9 cellular contexts compared by ENCODE assay signal in genomic region chr5:90386099-90386710, GRCh38. TPM values are rescaled to one million over a fixed set of nuclear protein-coding genes. Genes with fewer than 3 reads are reported as not detected.
DNase-seq lines count a peak whose midpoint lies in the region; ATAC-seq and TF ChIP-seq lines count a peak whose summit lies in the region.
"Had no signal": no experiment of that assay in that cellular context is flagged by ENCODE, and none has a peak within 500 bp of the region (broad histone marks: within the 10 kb centered on the region; RNA-seq: fewer than 3 reads in every experiment).

No MANE protein-coding gene starts in this region.

- no peak overlapping the region for H3K9ac ChIP-seq in IMR-90 (ENCODE audit: low read depth, low read length)
- no peak overlapping the region for H3K9ac ChIP-seq in liver (ENCODE audit: low read depth in 1 of 2, low read length in 2 of 2)

- no peak for TF ChIP-seq POLR2A in IMR-90 (IDR thresholded peaks at IDR 0.05; ENCODE audit: low read depth, low read length)
- TF ChIP-seq POLR2A in suprapubic skin (IDR thresholded peaks at IDR 0.05), result no peak

- H4K5ac ChIP-seq in IMR-90 (ENCODE audit: low read depth, low read length), result no peak overlapping the region

- H3K36me3 Mint-ChIP-seq in CD14-positive monocyte, result no peaks in the 10 kb centered on the region

- no peak overlapping the region for H2BK120ac ChIP-seq in IMR-90 (ENCODE audit: low read depth, low read length)

- no peak overlapping the region for H2BK20ac ChIP-seq in IMR-90 (ENCODE audit: low read depth, low read length)

- H2AK9ac ChIP-seq in IMR-90 (replicated peaks; ENCODE audit: low read depth, low read length, poor library complexity), result no peak overlapping the region

- no peak overlapping the region for H4K91ac ChIP-seq in IMR-90 (ENCODE audit: insufficient read depth, low read depth, low read length)

- H3K4ac ChIP-seq in IMR-90 (ENCODE audit: low read depth, low read length), result no peak overlapping the region

- H2AFZ ChIP-seq in IMR-90 (replicated peaks; ENCODE audit: low read length, poor library complexity), result no peak overlapping the region

- no peak overlapping the region for H3K14ac ChIP-seq in IMR-90 (replicated peaks; ENCODE audit: low read depth, low read length)

- peaks cover 0 to 3% (median 0%) of the 10 kb centered on the region in 7 donors for H3K9me3 Mint-ChIP-seq in CD14-positive monocyte

- H4K8ac ChIP-seq in IMR-90 (ENCODE audit: low read depth in 2 of 2, low read length in 2 of 2), result no peak overlapping the region

- H3K27me3 ChIP-seq in IMR-90 (ENCODE audit: control insufficient read depth, insufficient read depth, low read length), result no peaks in the 10 kb centered on the region
- H3K27me3 ChIP-seq in liver (ENCODE audit: control insufficient read depth in 4 of 4, insufficient read depth in 4 of 4, low read length in 3 of 4), result no peaks in the 10 kb centered on the region
- H3K27me3 ChIP-seq in suprapubic skin, result no peaks in the 10 kb centered on the region

- dilution Hi-C loops in IMR-90 (cut with HindIII; ENCODE audit: low sequenced_read_pairs, unreplicated experiment), result no loop called here

- no peak overlapping the region for H2BK5ac ChIP-seq in IMR-90 (ENCODE audit: low read depth, low read length, poor library complexity, severe bottlenecking)

- no peak overlapping the region for H3K23ac ChIP-seq in IMR-90 (ENCODE audit: low read depth, low read length)

- no peak overlapping the region for H3K18ac ChIP-seq in IMR-90 (ENCODE audit: low read depth, low read length)

- no peak overlapping the region for H2AK5ac ChIP-seq in IMR-90 (ENCODE audit: low read depth, low read length)

- TF ChIP-seq RAD21 in IMR-90 (IDR thresholded peaks at IDR 0.05; ENCODE audit: low read length) (no peak), liver (IDR thresholded peaks at IDR 0.05) (peak; percentile 75 to 77)

- no peak overlapping the region for H3K4me3 ChIP-seq in IMR-90 (ENCODE audit: insufficient read depth, low read depth, low read length)
- no peak overlapping the region for H3K4me3 ChIP-seq in WI38 (ENCODE audit: low read depth, low read length)
- no peak overlapping the region for H3K4me3 ChIP-seq in liver (ENCODE audit: low read depth in 1 of 3, low read length in 3 of 3)
- no peak overlapping the region for H3K4me3 ChIP-seq in suprapubic skin
- H3K4me3 ChIP-seq: HAP-1 had no signal

- H3K56ac ChIP-seq in IMR-90 (ENCODE audit: extremely low read depth, insufficient read depth, low read length), result no peak overlapping the region

- H3K27ac ChIP-seq in IMR-90 (ENCODE audit: insufficient read depth, low read length) (no peak overlapping the region), liver (ENCODE audit: low read depth in 1 of 2, low read length in 2 of 2) (no peak overlapping the region), suprapubic skin (no peak overlapping the region)

- no peak overlapping the region for H2BK15ac ChIP-seq in IMR-90 (ENCODE audit: low read depth, low read length)

- TF ChIP-seq CTCF in CD14-positive monocyte (IDR thresholded peaks at IDR 0.05), result peak; percentile 77
- peak; percentile 58 for TF ChIP-seq CTCF in IMR-90 (conservative IDR thresholded peaks at IDR 0.05; ENCODE audit: low read depth, low read length)
- peak; percentile 21; the same call in 1 of the 2 replicates for TF ChIP-seq CTCF in WI38 (IDR thresholded peaks at IDR 0.05; ENCODE audit: low read depth, low read length)
- peak; percentile 34 for TF ChIP-seq CTCF in liver (IDR thresholded peaks at IDR 0.05; ENCODE audit: low read depth, low read length, missing input control)
- peak in 1 of 2 donors; percentile 35 for TF ChIP-seq CTCF in suprapubic skin (IDR thresholded peaks at IDR 0.05)

- ATAC-seq in IMR-90 (ENCODE audit: low read depth), result peak; percentile 48; the same call in 1 of the 2 replicates

- no peak overlapping the region for H3K4me3 Mint-ChIP-seq in CD14-positive monocyte

- H3K36me3 ChIP-seq in IMR-90 (ENCODE audit: control insufficient read depth, insufficient read depth, low read length) (no peaks in the 10 kb centered on the region), liver (ENCODE audit: control insufficient read depth in 4 of 4, insufficient read depth in 3 of 4, low read depth in 1 of 4, low read length in 3 of 4) (no peaks in the 10 kb centered on the region), suprapubic skin (no peaks in the 10 kb centered on the region)
- H3K36me3 ChIP-seq: HAP-1 had no signal

- peaks cover 2% of the 10 kb centered on the region; the same call in 1 of the 2 replicates for H3K4me1 ChIP-seq in IMR-90 (ENCODE audit: control insufficient read depth, insufficient read depth, low read length)
- H3K4me1 ChIP-seq in liver (ENCODE audit: control insufficient read depth in 4 of 4, insufficient read depth in 4 of 4, low read length in 3 of 4), result no peaks in the 10 kb centered on the region
- no peaks in the 10 kb centered on the region for H3K4me1 ChIP-seq in suprapubic skin
- H3K4me1 ChIP-seq: HAP-1 had no signal

- no peak overlapping the region for H3K27ac Mint-ChIP-seq in CD14-positive monocyte

- peaks cover 0 to 4% (median 0%) of the 10 kb centered on the region in 3 donors for H3K27me3 Mint-ChIP-seq in CD14-positive monocyte (ENCODE audit: low read depth in 3 of 3)

- BruUV-seq in IMR-90 (replicated peaks; lab: Mats Ljungman, UMichigan), result no TSS peak

- no peaks in the 10 kb centered on the region for H4K20me1 ChIP-seq in IMR-90 (ENCODE audit: insufficient read depth, low read length)

- intact Hi-C loops in CD14-positive monocyte (cut with micrococcal nuclease), result no loop called here
- intact Hi-C loops in IMR-90 (cut with micrococcal nuclease), result no loop called here

- no peaks in the 10 kb centered on the region for H3K9me1 ChIP-seq in IMR-90 (ENCODE audit: insufficient read depth, low read length)

- DNase-seq in CD14-positive monocyte (ENCODE audit: low spot score) (no peak), IMR-90 (peak; percentile 19), GDM1 (lab: John Stamatoyannopoulos, UW) (no peak), suprapubic skin (ENCODE audit: low spot score in 2 of 2) (no peak), foreskin melanocyte (no peak)
- DNase-seq in effector CD8-positive, alpha-beta T cell (lab: John Stamatoyannopoulos, UW), result no peak

- in situ Hi-C loops in IMR-90 (cut with MboI; ENCODE audit: low sequenced_read_pairs), result no loop called here

- CTCF ChIA-PET in IMR-90 (lab: Yijun Ruan, JAX), result interaction anchor here (1.0 to 1.1 kb wide), 2 partner anchors 17 to 23 kb away, joined by 4 to 5 read pairs; partner anchors contain the start of gene CETN3

- no peaks in the 10 kb centered on the region for H3K4me1 Mint-ChIP-seq in CD14-positive monocyte

- TF ChIP-seq EP300 in suprapubic skin (IDR thresholded peaks at IDR 0.05), result no peak

- no CpG with 5 or more reads among the region's 1 CpG for WGBS in IMR-90 (ENCODE audit: extremely low coverage in 2 of 2, insufficient read length in 1 of 2), 2 experiments
- WGBS in liver, result 94% methylated on average over 1 of the region's 1 CpG
- 94% methylated on average over 1 of the region's 1 CpG for WGBS in suprapubic skin

- no peak overlapping the region for H3K4me2 ChIP-seq in IMR-90 (ENCODE audit: low read depth, low read length)

- H3K9me3 ChIP-seq in IMR-90 (ENCODE audit: control insufficient read depth, insufficient read depth, low read length), result no peaks in the 10 kb centered on the region
- H3K9me3 ChIP-seq in liver (ENCODE audit: control insufficient read depth in 4 of 4, low read length in 3 of 4), result no peaks in the 10 kb centered on the region
- H3K9me3 ChIP-seq in suprapubic skin, result no peaks in the 10 kb centered on the region
- H3K9me3 ChIP-seq: HAP-1 had no signal

- H3K79me1 ChIP-seq in IMR-90 (ENCODE audit: low read depth in 1 of 2, low read length in 2 of 2), result no peaks in the 10 kb centered on the region

- POLR2A ChIA-PET in IMR-90 (lab: Charles Lee; ENCODE audit: unreplicated experiment), result no interaction called here

TF ChIP-seq in IMR-90, 13 proteins besides CTCF, POLR2A, EP300 and RAD21 (continues in another document):
- TF ChIP-seq FOS (IDR thresholded peaks at IDR 0.05; ENCODE audit: low read depth, low read length), result no peak
- TF ChIP-seq MXI1 (IDR thresholded peaks at IDR 0.05; ENCODE audit: borderline replicate concordance, low read depth, low read length), result no peak
- TF ChIP-seq MAZ (IDR thresholded peaks at IDR 0.05; ENCODE audit: borderline replicate concordance, low read depth, low read length), result no peak
- no peak for TF ChIP-seq BHLHE40 (IDR thresholded peaks at IDR 0.05; ENCODE audit: low read depth, low read length)
- TF ChIP-seq RFX5 (IDR thresholded peaks at IDR 0.05; ENCODE audit: low read depth, low read length), result no peak
- TF ChIP-seq MAFK (IDR thresholded peaks at IDR 0.05; ENCODE audit: low read depth, low read length), result no peak
- TF ChIP-seq NFE2L2 (IDR thresholded peaks at IDR 0.05; ENCODE audit: low read depth, low read length), result no peak
- no peak for TF ChIP-seq CHD1 (IDR thresholded peaks at IDR 0.05; ENCODE audit: low read depth, low read length)
- no peak for TF ChIP-seq RCOR1 (IDR thresholded peaks at IDR 0.05; ENCODE audit: insufficient replicate concordance, low read length)

TF ChIP-seq in liver, 16 proteins besides CTCF, POLR2A, EP300 and RAD21:
- TF ChIP-seq JUND (IDR thresholded peaks at IDR 0.05), result no peak
- no peak for TF ChIP-seq GABPA (IDR thresholded peaks at IDR 0.05 in 1 of 2, conservative IDR thresholded peaks at IDR 0.05 in 1 of 2)
- TF ChIP-seq SP1 (IDR thresholded peaks at IDR 0.05), result no peak
- no peak for TF ChIP-seq FOXA1 (IDR thresholded peaks at IDR 0.05)
- TF ChIP-seq FOXA2 (IDR thresholded peaks at IDR 0.05), result no peak

RNA-seq across cellular contexts. Expression of gene CETN3, which starts 23.4 kb away (rescaled TPM):
- polyA plus RNA-seq in CD14-positive monocyte (1 to 10 TPM; 7.7 to 9.0 TPM), IMR-90 (2012; rRNA removed) (5.9 and 6.5 TPM in 2 replicates), liver (1 to 10 TPM; 6.2 to 7.5 TPM)
- total RNA-seq in IMR-90 (2012; rRNA removed) (1.1 and 2.5 TPM in 2 replicates), liver (1 to 10 TPM; 2.8 to 9.4 TPM), suprapubic skin (10 to 100 TPM in 1 of 4 donors, 1 to 10 TPM in 3; 5.5 to 13.7 (median 6.1) TPM)
- 0.18 and 0.29 TPM in 2 replicates for polyA plus RNA-seq in IMR-90 (2012; cell fraction: cytosol; rRNA removed)
- polyA plus RNA-seq in IMR-90 (2012; cell fraction: nucleus; rRNA removed; ENCODE audit: low replicate concordance), result 0.15 and 1.4 TPM in 2 replicates
